Comparison of ENCODE assay signal across 9 cellular contexts in the genomic region with DNA sequence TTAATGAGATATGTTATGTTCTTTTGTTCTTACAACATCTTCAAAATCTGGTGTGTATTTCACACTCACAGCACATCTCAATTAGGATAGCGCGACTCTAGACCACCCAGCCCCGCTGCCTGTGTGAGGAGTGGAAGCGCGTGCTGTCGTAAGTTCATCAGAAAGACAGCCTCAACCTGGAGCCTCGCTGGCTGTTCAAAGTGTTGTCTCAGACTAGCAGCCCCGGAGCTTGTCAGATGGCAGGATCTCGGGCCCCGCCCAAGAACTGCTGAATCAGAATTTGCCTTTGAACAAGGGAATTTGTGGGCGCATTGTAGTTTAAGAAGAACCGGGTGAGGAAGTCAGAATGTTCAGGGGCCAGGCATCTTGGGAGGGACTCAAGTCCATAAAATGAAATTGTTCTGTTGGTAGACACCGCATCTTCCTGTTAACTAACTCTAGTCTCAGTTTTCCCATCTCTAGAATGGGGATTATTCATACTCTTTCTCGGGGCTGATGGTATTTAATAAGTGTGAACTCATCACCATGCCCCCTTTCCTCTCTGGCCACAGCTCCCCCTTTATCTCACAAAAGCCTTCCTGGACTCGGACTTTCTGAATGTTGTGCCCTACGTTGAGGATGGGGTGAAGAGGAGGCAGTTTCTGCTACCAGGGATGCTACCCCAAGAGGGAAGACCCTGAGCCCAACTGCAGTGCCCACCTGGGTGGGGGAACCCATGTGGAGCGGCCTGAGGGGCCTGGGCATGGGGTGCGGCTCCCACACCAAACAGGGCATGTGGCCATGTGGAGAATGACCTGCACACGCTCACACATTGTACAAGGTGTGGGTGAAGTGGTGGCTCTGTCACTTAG. TPM values are rescaled to one million over a fixed set of nuclear protein-coding genes. Genes with fewer than 3 reads are reported as not detected.
A peak's percentile ranks its signal among the peaks of the same experiment; 100 is the strongest.
DNase-seq lines count a peak whose midpoint lies in the region; FAIRE-seq and TF ChIP-seq lines count a peak whose summit lies in the region.
"Had no signal": no experiment of that assay in that cellular context is flagged by ENCODE, and none has a peak within 500 bp of the region (broad histone marks: within the 10 kb centered on the region; RNA-seq: fewer than 3 reads in every experiment).

No MANE protein-coding gene starts in this region.

- no peaks in the 10 kb centered on the region for H3K9me3 Mint-ChIP-seq in HFFc6
- no peaks in the 10 kb centered on the region for H3K9me3 Mint-ChIP-seq in activated CD4-positive, alpha-beta memory T cell treated with anti-CD3 and anti-CD28 coated beads for 36 hours

- H4K8ac ChIP-seq in H1 (ENCODE audit: extremely low read depth, insufficient read depth, low read length), result no peak overlapping the region; the same call in 1 of the 2 replicates

- no peaks in the 10 kb centered on the region for H3K27me3 ChIP-seq in H1 (replicated peaks in 1 of 4; ENCODE audit: control insufficient read depth in 3 of 4, extremely low read depth in 1 of 4, insufficient read depth in 3 of 4, low read length in 3 of 4)

- WGBS in H1 (ENCODE audit: extremely low coverage in 1 of 2, insufficient coverage in 1 of 2, insufficient read length in 1 of 2, insufficient replicate concordance in 2 of 2, low coverage in 1 of 2, low lambda C conversion rate in 2 of 2, missing lambda C conversion rate in 1 of 2), 2 experiments, result 94% methylated on average over 19 of the region's 19 CpGs; no CpG with 5 or more reads in 1 of the 2 experiments

- no peaks in the 10 kb centered on the region for H3K23me2 ChIP-seq in H1 (ENCODE audit: low read depth, low read length)

- H3K27ac Mint-ChIP-seq in HFFc6, result peak overlapping the region; percentile 3; the same call in 1 of the 2 replicates
- H3K27ac Mint-ChIP-seq in activated CD4-positive, alpha-beta memory T cell treated with anti-CD3 and anti-CD28 coated beads for 36 hours, result peak overlapping the region; percentile 93

- no peak overlapping the region for H3K4me2 ChIP-seq in H1 (ENCODE audit: insufficient read depth in 1 of 2, low read depth in 2 of 2, low read length in 2 of 2)

- no peak overlapping the region for H4K91ac ChIP-seq in H1 (replicated peaks; ENCODE audit: insufficient read length, low read length)

- TF ChIP-seq RAD21 in H1 (IDR thresholded peaks at IDR 0.05 in 1 of 2, conservative IDR thresholded peaks at IDR 0.05 in 1 of 2; ENCODE audit: low read depth in 2 of 2, low read length in 2 of 2), result no peak

- no peak overlapping the region for H3K23ac ChIP-seq in H1 (ENCODE audit: insufficient read length)

- no peak overlapping the region for H3K9ac ChIP-seq in H1 (replicated peaks in 1 of 4; ENCODE audit: extremely low read depth in 1 of 4, low read depth in 3 of 4, low read length in 3 of 4)

- no peak overlapping the region for H2BK120ac ChIP-seq in H1 (replicated peaks; ENCODE audit: low read depth, low read length)

- no peak overlapping the region for H3K14ac ChIP-seq in H1 (ENCODE audit: insufficient read length)

- intact Hi-C loops in activated CD4-positive, alpha-beta memory T cell treated with anti-CD3 and anti-CD28 coated beads for 36 hours (cut with micrococcal nuclease), result loop anchor here (5.0 to 10.0 kb wide), 2 partner anchors 527 to 595 kb away; a partner anchor contains a TSS

- no peak overlapping the region for H2BK12ac ChIP-seq in H1 (ENCODE audit: low read depth, low read length)

- no peak for FAIRE-seq in H1 (lab: Jason Lieb, UNC)

- no peak overlapping the region for H2BK20ac ChIP-seq in H1 (ENCODE audit: low read length)

- DNase-seq in HFFc6, result no peak
- peak; percentile 90 for DNase-seq in activated CD4-positive, alpha-beta memory T cell treated with anti-CD3 and anti-CD28 coated beads for 36 hours
- DNase-seq in H1 (ENCODE audit: low read depth in 1 of 2, low spot score in 2 of 2), result no peak
- peak; percentile 48 to 54 (median 54) for DNase-seq in stimulated activated CD4-positive, alpha-beta T cell treated with anti-CD3 and anti-CD28 coated beads, TNF-alpha, amount 100 ng/mL, for 1 hour (ENCODE audit: low read depth in 3 of 3, low spot score in 1 of 3)
- no peak for DNase-seq in mesenteric fat pad (ENCODE audit: low spot score)
- DNase-seq in NCI-H1105 treated with DMSO at 0.1 percent for 48 hours (lab: John Stamatoyannopoulos, UW), result no peak
- DNase-seq in SKM-1 treated with dmso at 0.1 percent for 144 hours (lab: John Stamatoyannopoulos, UW; ENCODE audit: unreplicated experiment), result no peak
- DNase-seq in NCI-H1436 (lab: John Stamatoyannopoulos, UW), result no peak
- DNase-seq: T1000 had no signal

- 0 out of 2 replicates have a peak overlapping the region, but pooled peaks have one; percentile 32 for H2AK5ac ChIP-seq in H1 (ENCODE audit: low read depth, low read length)

- H3K27me3 Mint-ChIP-seq in HFFc6 (ENCODE audit: insufficient read depth), result no peaks in the 10 kb centered on the region; the same call in 1 of the 2 replicates
- no peaks in the 10 kb centered on the region for H3K27me3 Mint-ChIP-seq in activated CD4-positive, alpha-beta memory T cell treated with anti-CD3 and anti-CD28 coated beads for 36 hours

- TF ChIP-seq POLR2A in H1 (IDR thresholded peaks at IDR 0.05; ENCODE audit: control extremely low read depth in 1 of 2, low read depth in 2 of 2, low read length in 2 of 2), result no peak

- no peak overlapping the region for H3K4me3 Mint-ChIP-seq in HFFc6
- peak overlapping the region; percentile 55 for H3K4me3 Mint-ChIP-seq in activated CD4-positive, alpha-beta memory T cell treated with anti-CD3 and anti-CD28 coated beads for 36 hours

- TF ChIP-seq CTCF in HFFc6 (IDR thresholded peaks at IDR 0.05), result no peak
- no peak for TF ChIP-seq CTCF in H1 (IDR thresholded peaks at IDR 0.05; ENCODE audit: control extremely low read depth in 1 of 3, insufficient read depth in 1 of 3, low read depth in 1 of 3, low read length in 3 of 3)

- H3K36me3 ChIP-seq in H1 (ENCODE audit: control insufficient read depth in 2 of 4, insufficient read depth in 4 of 4, low read length in 3 of 4), result no peaks in the 10 kb centered on the region

- no peak overlapping the region for H2BK5ac ChIP-seq in H1 (ENCODE audit: low read depth, low read length)

- H3K18ac ChIP-seq in H1 (ENCODE audit: extremely low read depth, low read length), result no peak overlapping the region

- H3K9me3 ChIP-seq in H1 (ENCODE audit: insufficient read depth in 2 of 2, low read depth in 1 of 2, low read length in 1 of 2), result no peaks in the 10 kb centered on the region

- no peaks in the 10 kb centered on the region; a peak in 2 of 7 replicates for H3K4me1 ChIP-seq in H1 (replicated peaks in 1 of 4; ENCODE audit: control insufficient read depth in 3 of 4, insufficient read depth in 4 of 4, low read length in 3 of 4)

- no peak overlapping the region for H3K27ac ChIP-seq in H1 (ENCODE audit: low read depth, low read length)

- CTCF ChIA-PET in activated CD4-positive, alpha-beta memory T cell treated with anti-CD3 and anti-CD28 coated beads for 36 hours (lab: Charles Lee), result interaction anchor here (0.6 to 9.8 kb wide), 4 partner anchors 38 to 308 kb away, joined by 3 to 181 read pairs (median 6); a partner anchor contains a TSS
- CTCF ChIA-PET in H1 (lab: Charles Lee; ENCODE audit: partially characterized antibody), result interaction anchor here (1.0 kb wide), 1 partner anchor 299 kb away, joined by 3 read pairs; no protein-coding TSS in a partner anchor

- H3K4me3 ChIP-seq in H1 (ENCODE audit: extremely low read depth in 1 of 4, insufficient read depth in 2 of 4, low read depth in 3 of 4, low read length in 4 of 4), result no peak overlapping the region

- POLR2A ChIA-PET in activated CD4-positive, alpha-beta memory T cell treated with anti-CD3 and anti-CD28 coated beads for 36 hours (lab: Charles Lee), result interaction anchor here (1.7 to 13.1 kb wide), 2 partner anchors 11 to 38 kb away, joined by 4 to 263 read pairs; a partner anchor contains a TSS
- POLR2A ChIA-PET in H1 (lab: Charles Lee; ENCODE audit: partially characterized antibody), result no interaction called here

- H4K20me1 ChIP-seq in H1 (replicated peaks in 1 of 2; ENCODE audit: control insufficient read depth in 1 of 2, insufficient read depth in 2 of 2, low read length in 2 of 2), result no peaks in the 10 kb centered on the region

- TF ChIP-seq EP300 in H1 (IDR thresholded peaks at IDR 0.05; ENCODE audit: borderline replicate concordance in 1 of 2, low read depth in 2 of 2, low read length in 2 of 2), result no peak

- H2BK15ac ChIP-seq in H1 (ENCODE audit: low read length), result no peak overlapping the region

- no peaks in the 10 kb centered on the region for H3K79me2 ChIP-seq in H1 (ENCODE audit: control insufficient read depth in 1 of 2, insufficient read depth in 2 of 2, low read length in 2 of 2)

- H4K5ac ChIP-seq in H1 (ENCODE audit: insufficient read length, low read depth, low read length), result no peak overlapping the region

- H3K56ac ChIP-seq in H1 (replicated peaks; ENCODE audit: insufficient read length, low read depth, low read length), result no peak overlapping the region

- no peak overlapping the region for H3K4ac ChIP-seq in H1 (replicated peaks; ENCODE audit: insufficient read length, low read depth, low read length)

- H3K4me1 Mint-ChIP-seq in HFFc6 (ENCODE audit: low read depth), result peaks cover 84% of the 10 kb centered on the region
- peaks cover 82% of the 10 kb centered on the region for H3K4me1 Mint-ChIP-seq in activated CD4-positive, alpha-beta memory T cell treated with anti-CD3 and anti-CD28 coated beads for 36 hours (ENCODE audit: low read depth)

- H3K79me1 ChIP-seq in H1 (ENCODE audit: low read depth, low read length), result no peaks in the 10 kb centered on the region

- H3K36me3 Mint-ChIP-seq in HFFc6 (ENCODE audit: low read depth), result no peaks in the 10 kb centered on the region
- H3K36me3 Mint-ChIP-seq in activated CD4-positive, alpha-beta memory T cell treated with anti-CD3 and anti-CD28 coated beads for 36 hours, result no peaks in the 10 kb centered on the region

- no peak overlapping the region for H2AFZ ChIP-seq in H1 (ENCODE audit: low read length)

RNA-seq across cellular contexts. Expression of a gene that starts 40.4 kb away (rescaled TPM):
- 10 to 100 TPM; 10.2 to 11.8 (median 10.7) TPM for total RNA-seq in HFFc6 (2021; fragmentation: NEBNext Ultra II Directional; extraction: Animal tissue kit (Norgen Biotek cat#: 25700))
- total RNA-seq in activated CD4-positive, alpha-beta memory T cell treated with anti-CD3 and anti-CD28 coated beads for 36 hours, result 100 to 1,000 TPM; 188 to 195 TPM
- 2.0 and 2.2 TPM in 2 replicates for total RNA-seq in H1 (2021; fragmentation: NEBNext Ultra II Directional; extraction: Animal tissue kit (Norgen Biotek cat#: 25700))
- polyA plus RNA-seq in H1 (2011; rRNA removed), result 1.1 and 1.5 TPM in 2 replicates
- polyA plus RNA-seq in H1 (2011; cell fraction: cytosol; rRNA removed), result 0.54 TPM
- 1.9 TPM for polyA plus RNA-seq in H1 (2011; cell fraction: nucleus; rRNA removed)
- 2.7 to 3.3 TPM (median 3.0 TPM) in 4 replicates for polyA plus RNA-seq in H1 (2012, experiment 1 of 2)
- polyA plus RNA-seq in H1 (2012, experiment 2 of 2), result 1.0 TPM
- 2.5 TPM for polyA plus RNA-seq in H1 (2013, experiment 1 of 2)
- polyA plus RNA-seq in H1 (2013, experiment 2 of 2), result 2.5 TPM
- 0.98 and 1.2 TPM in 2 replicates for polyA minus RNA-seq in H1 (2011; rRNA and poly(A)+ RNA removed)
- 1.0 TPM for polyA minus RNA-seq in H1 (2011; cell fraction: cytosol; rRNA and poly(A)+ RNA removed)
- polyA minus RNA-seq in H1 (2011; cell fraction: nucleus; rRNA and poly(A)+ RNA removed), result 2.6 TPM
- total RNA-seq in mesenteric fat pad, result 133 TPM

Comparison
In these comparisons a context has a peak if more than half of its experiments do, and no peak if none do; other contexts are left out.
1. DNase-seq: peak in activated CD4-positive, alpha-beta memory T cell treated with anti-CD3 and anti-CD28 coated beads for 36 hours (single experiment) and stimulated activated CD4-positive, alpha-beta T cell treated with anti-CD3 and anti-CD28 coated beads, TNF-alpha, amount 100 ng/mL, for 1 hour (3 of 3); none in HFFc6 (single experiment), H1 (0 of 2), mesenteric fat pad (single experiment), NCI-H1105 treated with DMSO at 0.1 percent for 48 hours (single experiment), SKM-1 treated with dmso at 0.1 percent for 144 hours (single experiment) and NCI-H1436 (single experiment).
2. RNA of a gene that starts 40.4 kb away (total RNA-seq): 188 to 195 TPM in activated CD4-positive, alpha-beta memory T cell treated with anti-CD3 and anti-CD28 coated beads for 36 hours and 133 TPM in mesenteric fat pad (single experiment); 10.2 to 11.8 TPM in HFFc6 and 2.0 to 2.2 TPM in H1; every median in the first group is over 10 times any median in the second.